8 cellular contexts compared by ENCODE assay signal in genomic region chr4:155787113-155787710, GRCh38. TPM values are rescaled to one million over a fixed set of nuclear protein-coding genes. Genes with fewer than 3 reads are reported as not detected.
DNase-seq lines count a peak whose midpoint lies in the region; ATAC-seq and TF ChIP-seq lines count a peak whose summit lies in the region.

No MANE protein-coding gene starts in this region.

- no peaks in the 10 kb centered on the region for H3K27me3 ChIP-seq in HL-60 (ENCODE audit: insufficient read depth, poor library complexity, severe bottlenecking)

- no peaks in the 10 kb centered on the region for H3K27me3 Mint-ChIP-seq in activated CD4-positive, alpha-beta T cell treated with anti-CD3 and anti-CD28 coated beads, Interleukin-2, amount 10 ng/mL, durations not matched to agents 24 days and 14 days
- no peaks in the 10 kb centered on the region for H3K27me3 Mint-ChIP-seq in endothelial cell (ENCODE audit: unreplicated experiment)

- peak; percentile 99 for ATAC-seq in GM21529 (IDR thresholded peaks at IDR 0.05; ENCODE audit: unreplicated experiment)

- no peaks in the 10 kb centered on the region for H3K9me3 Mint-ChIP-seq in activated CD4-positive, alpha-beta T cell treated with anti-CD3 and anti-CD28 coated beads, Interleukin-2, amount 10 ng/mL, durations not matched to agents 24 days and 14 days
- H3K9me3 Mint-ChIP-seq in endothelial cell (ENCODE audit: unreplicated experiment) = no peaks in the 10 kb centered on the region

- H3K36me3 Mint-ChIP-seq in activated CD4-positive, alpha-beta T cell treated with anti-CD3 and anti-CD28 coated beads, Interleukin-2, amount 10 ng/mL, durations not matched to agents 24 days and 14 days (ENCODE audit: low read depth) = no peaks in the 10 kb centered on the region
- no peaks in the 10 kb centered on the region for H3K36me3 Mint-ChIP-seq in endothelial cell (ENCODE audit: low read depth, unreplicated experiment)

- H3K27ac ChIP-seq in HL-60 (replicated peaks) = no peak overlapping the region

- no peaks in the 10 kb centered on the region for H3K4me1 Mint-ChIP-seq in activated CD4-positive, alpha-beta T cell treated with anti-CD3 and anti-CD28 coated beads, Interleukin-2, amount 10 ng/mL, durations not matched to agents 24 days and 14 days
- peaks cover 3% of the 10 kb centered on the region for H3K4me1 Mint-ChIP-seq in endothelial cell (ENCODE audit: unreplicated experiment)

- H3K27ac Mint-ChIP-seq in activated CD4-positive, alpha-beta T cell treated with anti-CD3 and anti-CD28 coated beads, Interleukin-2, amount 10 ng/mL, durations not matched to agents 24 days and 14 days = no peak overlapping the region
- H3K27ac Mint-ChIP-seq in endothelial cell (ENCODE audit: unreplicated experiment) = no peak overlapping the region

- H3K4me3 Mint-ChIP-seq in activated CD4-positive, alpha-beta T cell treated with anti-CD3 and anti-CD28 coated beads, Interleukin-2, amount 10 ng/mL, durations not matched to agents 24 days and 14 days = no peak overlapping the region
- H3K4me3 Mint-ChIP-seq in endothelial cell (ENCODE audit: unreplicated experiment) = no peak overlapping the region

- TF ChIP-seq CTCF in HL-60 (IDR thresholded peaks at IDR 0.05; ENCODE audit: insufficient read depth, low read length) (peak; percentile 68), endothelial cell (IDR thresholded peaks at IDR 0.05; ENCODE audit: unreplicated experiment) (no peak)

- intact Hi-C loops in activated CD4-positive, alpha-beta T cell treated with anti-CD3 and anti-CD28 coated beads, Interleukin-2, amount 10 ng/mL, durations not matched to agents 24 days and 14 days (cut with micrococcal nuclease) = loop anchor here (1.0 to 2.0 kb wide), 3 partner anchors 258 to 804 kb away; no protein-coding TSS in a partner anchor

- DNase-seq in activated CD4-positive, alpha-beta T cell treated with anti-CD3 and anti-CD28 coated beads, Interleukin-2, amount 10 ng/mL, durations not matched to agents 24 days and 14 days = peak; percentile 73
- no peak for DNase-seq in activated CD4-positive, alpha-beta T cell treated with anti-CD3 and anti-CD28 coated beads for 4 hours
- DNase-seq in HL-60 (ENCODE audit: low read depth in 1 of 2, low spot score in 1 of 2) (peak in 1 of 2 experiments; percentile 19), OCI-M1 (lab: John Stamatoyannopoulos, UW) (peak; percentile 85), endothelial cell (ENCODE audit: low spot score) (peak; percentile 26), myocyte (ENCODE audit: low read depth) (peak; percentile 57), NCI-H2196 treated with DMSO at 0.1 percent for 48 hours (lab: John Stamatoyannopoulos, UW; ENCODE audit: unreplicated experiment) (no peak)

- no peak overlapping the region for H3K4me3 ChIP-seq in HL-60 (replicated peaks; ENCODE audit: insufficient read depth, low read length)

RNA-seq across cellular contexts. Expression of gene GUCY1B1, which starts 28.4 kb away (rescaled TPM):
- 0.37 and 0.66 TPM in 2 replicates for total RNA-seq in activated CD4-positive, alpha-beta T cell treated with anti-CD3 and anti-CD28 coated beads, Interleukin-2, amount 10 ng/mL, durations not matched to agents 24 days and 14 days
- 1.1 TPM for total RNA-seq in endothelial cell (ENCODE audit: unreplicated experiment)
- total RNA-seq in myocyte = 8.3 and 9.6 TPM in 2 replicates
- 2.5 TPM for polyA plus RNA-seq in myocyte (2012)

Comparison
In these comparisons a context has a peak if more than half of its experiments do, and no peak if none do; other contexts are left out.
1. DNase-seq: peak in activated CD4-positive, alpha-beta T cell treated with anti-CD3 and anti-CD28 coated beads, Interleukin-2, amount 10 ng/mL, durations not matched to agents 24 days and 14 days (single experiment), OCI-M1 (single experiment), endothelial cell (single experiment) and myocyte (single experiment); none in activated CD4-positive, alpha-beta T cell treated with anti-CD3 and anti-CD28 coated beads for 4 hours (0 of 2) and NCI-H2196 treated with DMSO at 0.1 percent for 48 hours (single experiment).